Comparison of ENCODE assay signal across 10 cellular contexts in the genomic region with DNA sequence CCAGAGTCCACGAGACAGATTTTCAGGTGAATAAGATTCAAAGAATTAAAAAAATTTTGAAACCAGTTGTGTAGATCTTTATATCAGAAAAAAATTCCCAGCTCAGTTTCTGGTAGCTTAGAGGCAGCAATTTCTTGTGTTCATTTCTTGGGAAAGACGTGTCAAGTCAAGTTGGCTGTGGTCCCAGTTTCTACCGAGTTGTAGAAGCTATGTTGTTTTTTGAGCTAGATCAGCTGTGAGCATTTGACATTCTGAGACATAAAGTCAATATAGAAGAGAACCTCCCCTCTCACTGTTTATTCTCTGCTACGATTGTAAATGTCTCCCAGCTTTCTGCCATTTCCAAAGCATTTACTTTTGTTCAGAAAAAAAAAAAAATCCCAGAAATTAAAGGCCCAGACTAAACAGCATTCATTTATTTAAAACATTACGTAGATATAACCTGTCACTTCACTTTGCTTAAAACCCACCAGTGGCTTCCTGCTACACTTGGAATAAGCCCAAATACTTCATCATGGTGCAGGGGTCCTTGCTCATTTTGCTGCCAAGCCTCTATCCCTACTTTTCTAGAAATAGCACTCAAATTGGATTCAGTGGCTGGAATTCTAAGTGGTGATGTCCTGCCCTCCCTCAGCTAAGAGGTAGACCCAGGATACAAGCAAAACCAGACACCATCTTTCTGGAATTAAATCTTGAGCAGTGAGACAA. TPM values are rescaled to one million over a fixed set of nuclear protein-coding genes. Genes with fewer than 3 reads are reported as not detected.
DNase-seq lines count a peak whose midpoint lies in the region; ATAC-seq and TF ChIP-seq lines count a peak whose summit lies in the region.
"Had no signal": no experiment of that assay in that cellular context is flagged by ENCODE, and none has a peak within 500 bp of the region (broad histone marks: within the 10 kb centered on the region; RNA-seq: fewer than 3 reads in every experiment).

No MANE protein-coding gene starts in this region.

- H3K36me3 Mint-ChIP-seq in activated naive CD4-positive, alpha-beta T cell treated with anti-CD3 and anti-CD28 coated beads, Interleukin-2, amount 50 U/mL, for 72 hours, result no peaks in the 10 kb centered on the region
- H3K36me3 Mint-ChIP-seq in T-helper 17 cell (ENCODE audit: low read depth) (no peaks in the 10 kb centered on the region), endothelial cell (ENCODE audit: low read depth, unreplicated experiment) (no peaks in the 10 kb centered on the region)
- H3K36me3 Mint-ChIP-seq: stimulated activated memory B cell treated with anti-CD40 and anti-IgM and Interleukin-4, amounts not matched to agents 10 μg/mL and 1 μg/mL and 100 μg/mL, for 72 hours had no signal

- no peak overlapping the region for H3K4me3 ChIP-seq in HEK293 (ENCODE audit: low read depth, low read length)

- H3K9me3 ChIP-seq in HEK293 (ENCODE audit: control insufficient read depth, insufficient read depth, low read depth, low read length) (no peaks in the 10 kb centered on the region), T-helper 17 cell (ENCODE audit: control insufficient read depth, low read length, poor library complexity, severe bottlenecking) (no peaks in the 10 kb centered on the region)

- H3K4me1 Mint-ChIP-seq in T-helper 17 cell, result no peaks in the 10 kb centered on the region
- H3K4me1 Mint-ChIP-seq in endothelial cell (ENCODE audit: unreplicated experiment), result no peaks in the 10 kb centered on the region
- H3K4me1 Mint-ChIP-seq: stimulated activated memory B cell treated with anti-CD40 and anti-IgM and Interleukin-4, amounts not matched to agents 10 μg/mL and 1 μg/mL and 100 μg/mL, for 72 hours had no signal

- no peaks in the 10 kb centered on the region for H3K9me3 Mint-ChIP-seq in activated naive CD4-positive, alpha-beta T cell treated with anti-CD3 and anti-CD28 coated beads, Interleukin-2, amount 50 U/mL, for 72 hours
- H3K9me3 Mint-ChIP-seq in endothelial cell (ENCODE audit: unreplicated experiment), result no peaks in the 10 kb centered on the region
- H3K9me3 Mint-ChIP-seq: nephron progenitor cell; stimulated activated memory B cell treated with anti-CD40 and anti-IgM and Interleukin-4, amounts not matched to agents 10 μg/mL and 1 μg/mL and 100 μg/mL, for 72 hours had no signal

- POLR2A ChIA-PET in HEK293 (lab: Yijun Ruan, JAX), result interaction anchor here (0.6 to 1.0 kb wide), 3 partner anchors 39 to 253 kb away, joined by 3 to 5 read pairs (median 3); no protein-coding TSS in a partner anchor

- H3K4me3 Mint-ChIP-seq in T-helper 17 cell (no peak overlapping the region), endothelial cell (ENCODE audit: unreplicated experiment) (no peak overlapping the region)
- H3K4me3 Mint-ChIP-seq: activated CD8-positive, alpha-beta T cell treated with anti-CD3 and anti-CD28 coated beads, Interleukin-2, amount 10 ng/mL, durations not matched to agents 7 days and 5 days; nephron progenitor cell; stimulated activated memory B cell treated with anti-CD40 and anti-IgM and Interleukin-4, amounts not matched to agents 10 μg/mL and 1 μg/mL and 100 μg/mL, for 72 hours had no signal

- TF ChIP-seq CTCF in HEK293 (tag by site-specific recombination; IDR thresholded peaks at IDR 0.05), result no peak
- no peak for TF ChIP-seq CTCF in endothelial cell (IDR thresholded peaks at IDR 0.05; ENCODE audit: unreplicated experiment)

- CTCF ChIA-PET in HEK293 (lab: Yijun Ruan, JAX), result interaction anchor here (0.6 to 1.1 kb wide), 4 partner anchors 9 to 394 kb away, joined by 3 to 4 read pairs (median 4); no protein-coding TSS in a partner anchor

- peak; percentile 33 for DNase-seq in T1000 (lab: John Stamatoyannopoulos, UW)
- DNase-seq in hepatic stellate cell (ENCODE audit: low spot score), result peak; percentile 80
- DNase-seq in stromal cell of bone marrow (ENCODE audit: low read depth), result peak; percentile 96
- no peak for DNase-seq in activated naive CD4-positive, alpha-beta T cell treated with anti-CD3 and anti-CD28 coated beads, Interleukin-2, amount 50 U/mL, for 72 hours (ENCODE audit: low spot score in 2 of 2)
- no peak for DNase-seq in T-helper 17 cell
- DNase-seq in endothelial cell (ENCODE audit: low spot score), result no peak
- DNase-seq: activated CD8-positive, alpha-beta T cell treated with anti-CD3 and anti-CD28 coated beads, Interleukin-2, amount 10 ng/mL, durations not matched to agents 7 days and 5 days; nephron progenitor cell had no signal

- H3K27ac Mint-ChIP-seq in activated naive CD4-positive, alpha-beta T cell treated with anti-CD3 and anti-CD28 coated beads, Interleukin-2, amount 50 U/mL, for 72 hours, result no peak overlapping the region
- no peak overlapping the region for H3K27ac Mint-ChIP-seq in T-helper 17 cell
- H3K27ac Mint-ChIP-seq in endothelial cell (ENCODE audit: unreplicated experiment), result no peak overlapping the region
- H3K27ac Mint-ChIP-seq: activated CD8-positive, alpha-beta T cell treated with anti-CD3 and anti-CD28 coated beads, Interleukin-2, amount 10 ng/mL, durations not matched to agents 7 days and 5 days; nephron progenitor cell; stimulated activated memory B cell treated with anti-CD40 and anti-IgM and Interleukin-4, amounts not matched to agents 10 μg/mL and 1 μg/mL and 100 μg/mL, for 72 hours had no signal

- H3K4me1 ChIP-seq in HEK293 (ENCODE audit: control insufficient read depth, insufficient read depth, low read length), result peaks cover 7% of the 10 kb centered on the region

- no peak overlapping the region for H3K27ac ChIP-seq in HEK293 (ENCODE audit: extremely low read depth, low read depth, low read length)

- ATAC-seq in activated naive CD4-positive, alpha-beta T cell treated with anti-CD3 and anti-CD28 coated beads, Interleukin-2, amount 50 U/mL, for 72 hours, result no peak
- ATAC-seq in T-helper 17 cell, result no peak
- ATAC-seq: activated CD8-positive, alpha-beta T cell treated with anti-CD3 and anti-CD28 coated beads, Interleukin-2, amount 10 ng/mL, durations not matched to agents 7 days and 5 days; stimulated activated memory B cell treated with anti-CD40 and anti-IgM and Interleukin-4, amounts not matched to agents 10 μg/mL and 1 μg/mL and 100 μg/mL, for 72 hours had no signal

- H3K36me3 ChIP-seq in HEK293 (ENCODE audit: control insufficient read depth in 2 of 2, insufficient read depth in 1 of 2, low read length in 2 of 2), result no peaks in the 10 kb centered on the region

- H3K27me3 Mint-ChIP-seq in T-helper 17 cell (peaks cover 22% of the 10 kb centered on the region), endothelial cell (ENCODE audit: unreplicated experiment) (no peaks in the 10 kb centered on the region)

TF ChIP-seq in HEK293, 187 proteins besides CTCF, POLR2A, EP300 and RAD21 (continues in another document):
- TF ChIP-seq ZBTB1 (tag by site-specific recombination; IDR thresholded peaks at IDR 0.05) (no peak), ZNF335 (tag by site-specific recombination; conservative IDR thresholded peaks at IDR 0.05) (0 out of 2 replicates have a peak, but pooled peaks have one; percentile 18), FEZF1 (tag by site-specific recombination; IDR thresholded peaks at IDR 0.05) (peak; percentile 75), ZNF19 (tag by site-specific recombination; IDR thresholded peaks at IDR 0.05; ENCODE audit: low read depth) (0 out of 2 replicates have a peak, but pooled peaks have one; percentile 32), ZNF416 (tag by site-specific recombination; IDR thresholded peaks at IDR 0.05) (no peak), WT1 (tag by site-specific recombination; IDR thresholded peaks at IDR 0.05) (peak; percentile 92), ZNF76 (tag by site-specific recombination; IDR thresholded peaks at IDR 0.05; ENCODE audit: borderline replicate concordance, low read depth) (no peak)
- TF ChIP-seq, protein P1, sequence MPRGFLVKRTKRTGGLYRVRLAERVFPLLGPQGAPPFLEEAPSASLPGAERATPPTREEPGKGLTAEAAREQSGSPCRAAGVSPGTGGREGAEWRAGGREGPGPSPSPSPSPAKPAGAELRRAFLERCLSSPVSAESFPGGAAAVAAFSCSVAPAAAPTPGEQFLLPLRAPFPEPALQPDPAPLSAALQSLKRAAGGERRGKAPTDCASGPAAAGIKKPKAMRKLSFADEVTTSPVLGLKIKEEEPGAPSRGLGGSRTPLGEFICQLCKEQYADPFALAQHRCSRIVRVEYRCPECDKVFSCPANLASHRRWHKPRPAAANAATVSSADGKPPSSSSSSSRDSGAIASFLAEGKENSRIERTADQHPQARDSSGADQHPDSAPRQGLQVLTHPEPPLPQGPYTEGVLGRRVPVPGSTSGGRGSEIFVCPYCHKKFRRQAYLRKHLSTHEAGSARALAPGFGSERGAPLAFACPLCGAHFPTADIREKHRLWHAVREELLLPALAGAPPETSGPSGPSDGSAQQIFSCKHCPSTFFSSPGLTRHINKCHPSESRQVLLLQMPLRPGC (tag by site-specific recombination; IDR thresholded peaks at IDR 0.05), result peak; percentile 22; the same call in 1 of the 2 replicates
- TF ChIP-seq, protein P2, sequence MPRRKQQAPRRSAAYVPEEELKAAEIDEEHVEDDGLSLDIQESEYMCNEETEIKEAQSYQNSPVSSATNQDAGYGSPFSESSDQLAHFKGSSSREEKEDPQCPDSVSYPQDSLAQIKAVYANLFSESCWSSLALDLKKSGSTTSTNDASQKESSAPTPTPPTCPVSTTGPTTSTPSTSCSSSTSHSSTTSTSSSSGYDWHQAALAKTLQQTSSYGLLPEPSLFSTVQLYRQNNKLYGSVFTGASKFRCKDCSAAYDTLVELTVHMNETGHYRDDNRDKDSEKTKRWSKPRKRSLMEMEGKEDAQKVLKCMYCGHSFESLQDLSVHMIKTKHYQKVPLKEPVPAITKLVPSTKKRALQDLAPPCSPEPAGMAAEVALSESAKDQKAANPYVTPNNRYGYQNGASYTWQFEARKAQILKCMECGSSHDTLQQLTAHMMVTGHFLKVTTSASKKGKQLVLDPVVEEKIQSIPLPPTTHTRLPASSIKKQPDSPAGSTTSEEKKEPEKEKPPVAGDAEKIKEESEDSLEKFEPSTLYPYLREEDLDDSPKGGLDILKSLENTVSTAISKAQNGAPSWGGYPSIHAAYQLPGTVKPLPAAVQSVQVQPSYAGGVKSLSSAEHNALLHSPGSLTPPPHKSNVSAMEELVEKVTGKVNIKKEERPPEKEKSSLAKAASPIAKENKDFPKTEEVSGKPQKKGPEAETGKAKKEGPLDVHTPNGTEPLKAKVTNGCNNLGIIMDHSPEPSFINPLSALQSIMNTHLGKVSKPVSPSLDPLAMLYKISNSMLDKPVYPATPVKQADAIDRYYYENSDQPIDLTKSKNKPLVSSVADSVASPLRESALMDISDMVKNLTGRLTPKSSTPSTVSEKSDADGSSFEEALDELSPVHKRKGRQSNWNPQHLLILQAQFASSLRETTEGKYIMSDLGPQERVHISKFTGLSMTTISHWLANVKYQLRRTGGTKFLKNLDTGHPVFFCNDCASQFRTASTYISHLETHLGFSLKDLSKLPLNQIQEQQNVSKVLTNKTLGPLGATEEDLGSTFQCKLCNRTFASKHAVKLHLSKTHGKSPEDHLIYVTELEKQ (tag by site-specific recombination; IDR thresholded peaks at IDR 0.05; ENCODE audit: borderline replicate concordance), result 0 out of 2 replicates have a peak, but pooled peaks have one; percentile 38

RNA-seq across cellular contexts. Expression of a gene that starts 20.6 kb away (rescaled TPM):
- total RNA-seq in activated naive CD4-positive, alpha-beta T cell treated with anti-CD3 and anti-CD28 coated beads, Interleukin-2, amount 50 U/mL, for 72 hours, result 1 to 10 TPM in 1 of 2 donors, under 1 TPM in 1; 0.30 to 1.8 TPM
- total RNA-seq in T-helper 17 cell, result 10 to 100 TPM in 1 of 2 donors, 1 to 10 TPM in 1; 2.0 to 12.4 TPM
- 21.1 TPM for total RNA-seq in endothelial cell (ENCODE audit: unreplicated experiment)
- total RNA-seq: activated CD8-positive, alpha-beta T cell treated with anti-CD3 and anti-CD28 coated beads, Interleukin-2, amount 10 ng/mL, durations not matched to agents 7 days and 5 days had no signal

Comparison
In these comparisons a context has a peak if more than half of its experiments do, and no peak if none do; other contexts are left out.
1. DNase-seq: peak in T1000 (single experiment), hepatic stellate cell (single experiment) and stromal cell of bone marrow (single experiment); none in activated naive CD4-positive, alpha-beta T cell treated with anti-CD3 and anti-CD28 coated beads, Interleukin-2, amount 50 U/mL, for 72 hours (0 of 2), T-helper 17 cell (0 of 3) and endothelial cell (single experiment).